Comparison of ENCODE assay signal across 8 cellular contexts in the genomic region with DNA sequence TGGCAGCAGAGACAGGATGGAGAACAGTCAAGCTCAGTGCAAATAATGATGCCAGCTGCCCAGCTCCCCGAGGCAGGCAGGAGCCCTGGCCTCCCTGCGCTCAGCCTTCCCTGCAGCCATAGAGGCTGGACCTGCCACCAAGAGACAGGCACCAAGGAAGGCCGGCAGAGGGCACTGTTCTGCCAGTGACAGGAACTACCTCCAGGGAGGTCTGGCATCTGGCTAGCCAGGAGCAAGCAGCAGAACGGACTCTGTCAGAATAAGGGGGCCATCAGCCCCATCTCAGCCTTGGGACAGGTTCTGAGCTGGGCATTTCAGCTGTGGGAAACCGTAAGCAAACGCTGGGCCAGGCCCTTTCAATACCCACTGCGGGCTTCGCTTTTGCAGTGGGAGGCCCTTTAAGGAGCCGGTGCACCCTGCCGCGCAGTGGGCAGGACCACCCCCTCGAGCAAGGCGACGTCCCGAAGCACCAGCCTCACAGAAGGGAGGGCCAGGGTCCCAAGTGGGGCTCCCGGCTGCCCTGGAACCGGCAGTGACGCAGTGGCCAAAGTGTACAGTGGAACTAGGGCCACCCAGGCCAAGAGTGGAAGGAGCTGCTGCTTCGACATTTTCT. TPM values are rescaled to one million over a fixed set of nuclear protein-coding genes. Genes with fewer than 3 reads are reported as not detected.
A peak's percentile ranks its signal among the peaks of the same experiment; 100 is the strongest.
DNase-seq lines count a peak whose midpoint lies in the region; ATAC-seq and TF ChIP-seq lines count a peak whose summit lies in the region.

No MANE protein-coding gene starts in this region.

- H3K4me1 Mint-ChIP-seq in natural killer cell treated with Interleukin-12 subunit alpha and Interleukin-12 subunit beta and Interleukin-15 and Interleukin-18, amount 100 ng/mL, for 72 hours (ENCODE audit: low read depth in 2 of 2): peaks cover 0 to 4% of the 10 kb centered on the region in 2 donors
- H3K4me1 Mint-ChIP-seq in stimulated activated memory B cell treated with anti-CD40 and anti-IgM and Interleukin-4, amounts not matched to agents 10 μg/mL and 1 μg/mL and 100 μg/mL, for 72 hours: peaks cover 7% of the 10 kb centered on the region

- no peaks in the 10 kb centered on the region for H3K36me3 Mint-ChIP-seq in natural killer cell treated with Interleukin-12 subunit alpha and Interleukin-12 subunit beta and Interleukin-15 and Interleukin-18, amount 100 ng/mL, for 72 hours
- H3K36me3 Mint-ChIP-seq in stimulated activated memory B cell treated with anti-CD40 and anti-IgM and Interleukin-4, amounts not matched to agents 10 μg/mL and 1 μg/mL and 100 μg/mL, for 72 hours: peaks cover 11% of the 10 kb centered on the region

- H3K4me3 Mint-ChIP-seq in natural killer cell treated with Interleukin-12 subunit alpha and Interleukin-12 subunit beta and Interleukin-15 and Interleukin-18, amount 100 ng/mL, for 72 hours: no peak overlapping the region
- no peak overlapping the region for H3K4me3 Mint-ChIP-seq in stimulated activated memory B cell treated with anti-CD40 and anti-IgM and Interleukin-4, amounts not matched to agents 10 μg/mL and 1 μg/mL and 100 μg/mL, for 72 hours

- ATAC-seq in GM21723 (IDR thresholded peaks at IDR 0.05; ENCODE audit: unreplicated experiment): peak; percentile 52
- peak; percentile 75 to 80 for ATAC-seq in natural killer cell treated with Interleukin-12 subunit alpha and Interleukin-12 subunit beta and Interleukin-15 and Interleukin-18, amount 100 ng/mL, for 72 hours
- ATAC-seq in stimulated activated memory B cell treated with anti-CD40 and anti-IgM and Interleukin-4, amounts not matched to agents 10 μg/mL and 1 μg/mL and 100 μg/mL, for 72 hours: peak; percentile 90
- no peak for ATAC-seq in HG02571 (IDR thresholded peaks at IDR 0.05; ENCODE audit: unreplicated experiment)

- DNase-seq in AG09319 (ENCODE audit: extremely low read depth, low read depth): peak; percentile 27
- DNase-seq in NOMO-1 treated with dmso at 0.1 percent for 144 hours (lab: John Stamatoyannopoulos, UW; ENCODE audit: unreplicated experiment): peak; percentile 53
- peak; percentile 51 for DNase-seq in activated CD8-positive, alpha-beta memory T cell treated with anti-CD3 and anti-CD28 coated beads, Interleukin-2, amount 50 U/mL, for 24 hours (ENCODE audit: extremely low read depth)
- peak; percentile 77 to 86 for DNase-seq in erythroblast (lab: John Stamatoyannopoulos, UW)
- DNase-seq in natural killer cell treated with Interleukin-12 subunit alpha and Interleukin-12 subunit beta and Interleukin-15 and Interleukin-18, amount 100 ng/mL, for 72 hours (ENCODE audit: low spot score): peak; percentile 76

- TF ChIP-seq POLR2A in erythroblast (IDR thresholded peaks at IDR 0.05; ENCODE audit: low read length): no peak

- no peak overlapping the region for H3K27ac Mint-ChIP-seq in natural killer cell treated with Interleukin-12 subunit alpha and Interleukin-12 subunit beta and Interleukin-15 and Interleukin-18, amount 100 ng/mL, for 72 hours
- H3K27ac Mint-ChIP-seq in stimulated activated memory B cell treated with anti-CD40 and anti-IgM and Interleukin-4, amounts not matched to agents 10 μg/mL and 1 μg/mL and 100 μg/mL, for 72 hours: no peak overlapping the region

- H3K27me3 Mint-ChIP-seq in natural killer cell treated with Interleukin-12 subunit alpha and Interleukin-12 subunit beta and Interleukin-15 and Interleukin-18, amount 100 ng/mL, for 72 hours: peaks cover 12 to 17% of the 10 kb centered on the region in 2 donors
- H3K27me3 Mint-ChIP-seq in stimulated activated memory B cell treated with anti-CD40 and anti-IgM and Interleukin-4, amounts not matched to agents 10 μg/mL and 1 μg/mL and 100 μg/mL, for 72 hours: peaks cover 33% of the 10 kb centered on the region

- TF ChIP-seq CTCF in AG09319 (IDR thresholded peaks at IDR 0.05; ENCODE audit: low read depth, low read length): peak; percentile 79

- H3K9me3 Mint-ChIP-seq in natural killer cell treated with Interleukin-12 subunit alpha and Interleukin-12 subunit beta and Interleukin-15 and Interleukin-18, amount 100 ng/mL, for 72 hours: no peaks in the 10 kb centered on the region
- no peaks in the 10 kb centered on the region for H3K9me3 Mint-ChIP-seq in stimulated activated memory B cell treated with anti-CD40 and anti-IgM and Interleukin-4, amounts not matched to agents 10 μg/mL and 1 μg/mL and 100 μg/mL, for 72 hours

RNA-seq across cellular contexts. Expression of a gene that starts 18.2 kb away (rescaled TPM):
- total RNA-seq in natural killer cell treated with Interleukin-12 subunit alpha and Interleukin-12 subunit beta and Interleukin-15 and Interleukin-18, amount 100 ng/mL, for 72 hours: 10 to 100 TPM; 23.3 to 37.8 TPM

RNA-seq across cellular contexts. Expression of a gene that starts 54.2 kb away (rescaled TPM):
- total RNA-seq in natural killer cell treated with Interleukin-12 subunit alpha and Interleukin-12 subunit beta and Interleukin-15 and Interleukin-18, amount 100 ng/mL, for 72 hours: not detected

RNA-seq across cellular contexts. Expression of a gene that starts 59.1 kb away (rescaled TPM):
- not detected for total RNA-seq in natural killer cell treated with Interleukin-12 subunit alpha and Interleukin-12 subunit beta and Interleukin-15 and Interleukin-18, amount 100 ng/mL, for 72 hours

Comparison
In these comparisons a context has a peak if more than half of its experiments do, and no peak if none do; other contexts are left out.
1. DNase-seq: peak in every context shown above with its lines; median percentile 82 in erythroblast; 76 in natural killer cell treated with Interleukin-12 subunit alpha and Interleukin-12 subunit beta and Interleukin-15 and Interleukin-18, amount 100 ng/mL, for 72 hours; 53 in NOMO-1 treated with dmso at 0.1 percent for 144 hours; 51 in activated CD8-positive, alpha-beta memory T cell treated with anti-CD3 and anti-CD28 coated beads, Interleukin-2, amount 50 U/mL, for 24 hours; 27 in AG09319.